ENCODE assay signal across 15 cellular contexts in genomic region chr17:73316919-73317505, GRCh38. TPM values are rescaled to one million over a fixed set of nuclear protein-coding genes. Genes with fewer than 3 reads are reported as not detected.
DNase-seq lines count a peak whose midpoint lies in the region; ATAC-seq and TF ChIP-seq lines count a peak whose summit lies in the region.
"Had no signal": no experiment of that assay in that cellular context is flagged by ENCODE, and none has a peak within 500 bp of the region (broad histone marks: within the 10 kb centered on the region; RNA-seq: fewer than 3 reads in every experiment).

No MANE protein-coding gene starts in this region.

- peaks cover 56% of the 10 kb centered on the region for H3K4me1 Mint-ChIP-seq in nephron progenitor cell
- no peaks in the 10 kb centered on the region for H3K4me1 Mint-ChIP-seq in activated CD8-positive, alpha-beta T cell treated with anti-CD3 and anti-CD28 coated beads for 36 hours (ENCODE audit: low read depth)

- CTCF ChIA-PET in activated CD8-positive, alpha-beta T cell treated with anti-CD3 and anti-CD28 coated beads for 36 hours (lab: Charles Lee): no interaction called here

- peak overlapping the region; percentile 86 for H3K27ac Mint-ChIP-seq in nephron progenitor cell
- no peak overlapping the region for H3K27ac Mint-ChIP-seq in activated CD8-positive, alpha-beta T cell treated with anti-CD3 and anti-CD28 coated beads for 36 hours

- intact Hi-C loops in activated CD8-positive, alpha-beta T cell treated with anti-CD3 and anti-CD28 coated beads for 36 hours (cut with micrococcal nuclease): no loop called here

- POLR2A ChIA-PET in activated CD8-positive, alpha-beta T cell treated with anti-CD3 and anti-CD28 coated beads for 36 hours (lab: Charles Lee): no interaction called here

- H3K9me3 ChIP-seq in BE2C: no peaks in the 10 kb centered on the region
- H3K9me3 ChIP-seq: vagina had no signal

- H3K4me3 Mint-ChIP-seq in nephron progenitor cell: no peak overlapping the region
- no peak overlapping the region for H3K4me3 Mint-ChIP-seq in activated CD8-positive, alpha-beta T cell treated with anti-CD3 and anti-CD28 coated beads for 36 hours
- H3K4me3 Mint-ChIP-seq: naive thymus-derived CD8-positive, alpha-beta T cell had no signal

- H3K9me3 Mint-ChIP-seq in nephron progenitor cell: no peaks in the 10 kb centered on the region
- H3K9me3 Mint-ChIP-seq in activated CD8-positive, alpha-beta T cell treated with anti-CD3 and anti-CD28 coated beads for 36 hours: no peaks in the 10 kb centered on the region
- H3K9me3 Mint-ChIP-seq: naive thymus-derived CD8-positive, alpha-beta T cell had no signal

- H3K36me3 ChIP-seq in BE2C: no peaks in the 10 kb centered on the region
- H3K36me3 ChIP-seq: brain microvascular endothelial cell, vagina had no signal

- DNase-seq in NCI-H1694 treated with DMSO at 0.1 percent for 48 hours (lab: John Stamatoyannopoulos, UW): peak; percentile 10
- DNase-seq in nephron progenitor cell: no peak
- no peak for DNase-seq in BE2C
- no peak for DNase-seq in activated CD8-positive, alpha-beta T cell treated with anti-CD3 and anti-CD28 coated beads for 36 hours
- no peak for DNase-seq in NOMO-1 (lab: John Stamatoyannopoulos, UW; ENCODE audit: unreplicated experiment in 2 of 2)
- DNase-seq: brain microvascular endothelial cell; GOT3; naive thymus-derived CD8-positive, alpha-beta T cell; NCI-H1417 had no signal

- peaks cover 11% of the 10 kb centered on the region for H3K27me3 Mint-ChIP-seq in nephron progenitor cell (ENCODE audit: low read depth, poor library complexity)
- no peaks in the 10 kb centered on the region for H3K27me3 Mint-ChIP-seq in activated CD8-positive, alpha-beta T cell treated with anti-CD3 and anti-CD28 coated beads for 36 hours
- H3K27me3 Mint-ChIP-seq: naive thymus-derived CD8-positive, alpha-beta T cell had no signal

- H3K4me1 ChIP-seq in BE2C: peaks cover 48% of the 10 kb centered on the region

- no peak overlapping the region for H3K4me3 ChIP-seq in BE2C (ENCODE audit: low read depth, low read length)
- H3K4me3 ChIP-seq: vagina had no signal

- ATAC-seq in GM18907 (IDR thresholded peaks at IDR 0.05; ENCODE audit: unreplicated experiment) (peak; percentile 70), HG02588 (IDR thresholded peaks at IDR 0.05; ENCODE audit: unreplicated experiment) (peak; percentile 79), GM19328 (IDR thresholded peaks at IDR 0.05; ENCODE audit: unreplicated experiment) (no peak)
- no peak for ATAC-seq in activated CD8-positive, alpha-beta T cell treated with anti-CD3 and anti-CD28 coated beads for 36 hours
- ATAC-seq: naive thymus-derived CD8-positive, alpha-beta T cell had no signal

- H3K27me3 ChIP-seq in BE2C: no peaks in the 10 kb centered on the region
- H3K27me3 ChIP-seq: brain microvascular endothelial cell, vagina had no signal

- TF ChIP-seq CTCF in nephron progenitor cell (IDR thresholded peaks at IDR 0.05) (no peak), BE2C (IDR thresholded peaks at IDR 0.05; ENCODE audit: low read depth, low read length) (no peak)
- TF ChIP-seq CTCF in activated CD8-positive, alpha-beta T cell treated with anti-CD3 and anti-CD28 coated beads for 36 hours (IDR thresholded peaks at IDR 0.05): no peak

- no peaks in the 10 kb centered on the region for H3K36me3 Mint-ChIP-seq in nephron progenitor cell (ENCODE audit: low read depth)
- no peaks in the 10 kb centered on the region for H3K36me3 Mint-ChIP-seq in activated CD8-positive, alpha-beta T cell treated with anti-CD3 and anti-CD28 coated beads for 36 hours (ENCODE audit: low read depth)
- H3K36me3 Mint-ChIP-seq: naive thymus-derived CD8-positive, alpha-beta T cell had no signal

RNA-seq across cellular contexts. Expression of gene CDC42EP4, which starts 5.2 kb away (rescaled TPM):
- polyA plus RNA-seq in BE2C (2012; ENCODE audit: insufficient read depth, insufficient read length, low read depth): 63.5 TPM
- total RNA-seq in activated CD8-positive, alpha-beta T cell treated with anti-CD3 and anti-CD28 coated beads for 36 hours: 1 to 10 TPM in 1 of 2 experiments, under 1 TPM in 1; 0.72 to 1.1 TPM

RNA-seq across cellular contexts. Expression of gene CPSF4L, which starts 55.3 kb away (rescaled TPM):
- polyA plus RNA-seq in BE2C (2012; ENCODE audit: insufficient read depth, insufficient read length, low read depth): not detected
- not detected for total RNA-seq in activated CD8-positive, alpha-beta T cell treated with anti-CD3 and anti-CD28 coated beads for 36 hours
- total RNA-seq: Daoy; naive thymus-derived CD8-positive, alpha-beta T cell; SK-MEL-5; vagina had no signal
- polyA plus RNA-seq: naive thymus-derived CD8-positive, alpha-beta T cell had no signal

Comparison
In these comparisons a context has a peak if more than half of its experiments do, and no peak if none do; other contexts are left out.
1. ATAC-seq: peak in GM18907 (single experiment) and HG02588 (single experiment); none in activated CD8-positive, alpha-beta T cell treated with anti-CD3 and anti-CD28 coated beads for 36 hours (single experiment) and GM19328 (single experiment).